Comparison of ENCODE assay signal across 19 cellular contexts in genomic region chr13:56953965-56954364, GRCh38.
"Had no signal": no experiment of that assay in that cellular context is flagged by ENCODE, and none has a peak within 500 bp of the region (broad histone marks: within the 10 kb centered on the region; RNA-seq: fewer than 3 reads in every experiment).

No MANE protein-coding gene starts in this region.

- H3K36me3 ChIP-seq: heart left ventricle, neutrophil, stomach, thoracic aorta, transverse colon had no signal

- H3K27me3 ChIP-seq: heart left ventricle, neutrophil, stomach, transverse colon had no signal

- H3K4me3 Mint-ChIP-seq: naive thymus-derived CD8-positive, alpha-beta T cell had no signal

- H3K27ac Mint-ChIP-seq: naive thymus-derived CD8-positive, alpha-beta T cell had no signal

- H3K4me1 Mint-ChIP-seq: naive thymus-derived CD8-positive, alpha-beta T cell had no signal

- H3K27ac ChIP-seq: heart left ventricle, neutrophil, psoas muscle, stomach, thoracic aorta, transverse colon had no signal

- DNase-seq: effector memory CD4-positive, alpha-beta T cell; foreskin melanocyte; heart left ventricle; hippocampal formation; left colon; left ventricle myocardium superior; mucosa of descending colon; naive thymus-derived CD8-positive, alpha-beta T cell; psoas muscle; retina; stimulated activated CD4-positive, alpha-beta T cell treated with anti-CD3 and anti-CD28 coated beads, Interleukin-2, amount 100 ng/mL, for 24 hours; stimulated activated naive CD4-positive, alpha-beta T cell; stomach; substantia nigra; transverse colon had no signal

- ATAC-seq: heart left ventricle; left colon; left ventricle myocardium superior; mucosa of descending colon; naive thymus-derived CD8-positive, alpha-beta T cell; psoas muscle; sciatic nerve had no signal

- H3K36me3 Mint-ChIP-seq: naive thymus-derived CD8-positive, alpha-beta T cell had no signal

- H3K4me3 ChIP-seq: heart left ventricle, lung, mucosa of descending colon, psoas muscle, stomach, thoracic aorta, transverse colon had no signal

- H3K27me3 Mint-ChIP-seq: naive thymus-derived CD8-positive, alpha-beta T cell had no signal

- H3K4me1 ChIP-seq: heart left ventricle, psoas muscle, stomach, transverse colon had no signal
